Comparison of ENCODE assay signal across 1 cellular context in genomic region chr19:49071860-49072547, GRCh38.
TF ChIP-seq lines count a peak whose summit lies in the region.

No MANE protein-coding gene starts in this region.

TF ChIP-seq in H1, 55 proteins besides CTCF, POLR2A, EP300 and RAD21:
- TF ChIP-seq KDM1A (IDR thresholded peaks at IDR 0.05; ENCODE audit: borderline replicate concordance, low read length): peak; percentile 29; the same call in 1 of the 2 replicates
- no peak for TF ChIP-seq SRF (IDR thresholded peaks at IDR 0.05; ENCODE audit: low read depth, low read length)
- TF ChIP-seq JUND (IDR thresholded peaks at IDR 0.05; ENCODE audit: low read length): no peak
- no peak for TF ChIP-seq CHD2 (IDR thresholded peaks at IDR 0.05; ENCODE audit: low read length)
- TF ChIP-seq ASH2L (IDR thresholded peaks at IDR 0.05; ENCODE audit: low read length): no peak
- TF ChIP-seq SP2 (IDR thresholded peaks at IDR 0.05; ENCODE audit: low read length): no peak
- TF ChIP-seq MAX (IDR thresholded peaks at IDR 0.05): peak; percentile 97
- TF ChIP-seq SIRT6 (IDR thresholded peaks at IDR 0.05; ENCODE audit: low read length): no peak
- TF ChIP-seq NANOG (IDR thresholded peaks at IDR 0.05; ENCODE audit: insufficient read depth, low read depth, low read length, poor library complexity, severe bottlenecking): no peak
- 0 out of 2 replicates have a peak, but pooled peaks have one; percentile 17 for TF ChIP-seq PHF8 (conservative IDR thresholded peaks at IDR 0.05; ENCODE audit: low read depth, low read length)
- TF ChIP-seq RBBP5 (IDR thresholded peaks at IDR 0.05; ENCODE audit: borderline replicate concordance, low read depth, low read length): no peak
- TF ChIP-seq SUZ12 (IDR thresholded peaks at IDR 0.05; ENCODE audit: low read length): peak; percentile 41
- TF ChIP-seq SIN3A (conservative IDR thresholded peaks at IDR 0.05 in 1 of 2, IDR thresholded peaks at IDR 0.05 in 1 of 2; ENCODE audit: low read depth in 1 of 2, low read length in 2 of 2): no peak
- TF ChIP-seq KDM5A (IDR thresholded peaks at IDR 0.05; ENCODE audit: low read length): no peak
- no peak for TF ChIP-seq BRCA1 (IDR thresholded peaks at IDR 0.05; ENCODE audit: low read depth, low read length)
- TF ChIP-seq SP1 (IDR thresholded peaks at IDR 0.05; ENCODE audit: low read depth, low read length): 0 out of 2 replicates have a peak, but pooled peaks have one; percentile 28
- peak; percentile 72 for TF ChIP-seq KDM4A (IDR thresholded peaks at IDR 0.05; ENCODE audit: low read depth, low read length, severe bottlenecking)
- TF ChIP-seq SP4 (IDR thresholded peaks at IDR 0.05; ENCODE audit: low read length): 0 out of 2 replicates have a peak, but pooled peaks have one; percentile 66
- no peak for TF ChIP-seq CBX5 (IDR thresholded peaks at IDR 0.05; ENCODE audit: low read depth, low read length)
- no peak for TF ChIP-seq TAF7 (optimal IDR thresholded peaks at IDR 0.05; ENCODE audit: borderline replicate concordance, low read depth, low read length)
- TF ChIP-seq HDAC2 (IDR thresholded peaks at IDR 0.05; ENCODE audit: borderline replicate concordance in 1 of 2, low read depth in 2 of 2, low read length in 2 of 2): no peak
- no peak for TF ChIP-seq HDAC6 (IDR thresholded peaks at IDR 0.05; ENCODE audit: low read depth, low read length)
- TF ChIP-seq RNF2 (IDR thresholded peaks at IDR 0.05; ENCODE audit: borderline replicate concordance, low read depth, low read length, missing control alignments, poor library complexity, severe bottlenecking): peak; percentile 61
- peak; percentile 64; the same call in 1 of the 2 replicates for TF ChIP-seq EGR1 (IDR thresholded peaks at IDR 0.05; ENCODE audit: borderline replicate concordance, low read depth, low read length)
- no peak for TF ChIP-seq CTBP2 (IDR thresholded peaks at IDR 0.05; ENCODE audit: borderline replicate concordance, insufficient read depth, insufficient read length, low read length)
- no peak for TF ChIP-seq TCF12 (IDR thresholded peaks at IDR 0.05; ENCODE audit: low read depth, low read length)
- TF ChIP-seq CHD1 (IDR thresholded peaks at IDR 0.05; ENCODE audit: low read depth, low read length): no peak
- TF ChIP-seq E2F6 (IDR thresholded peaks at IDR 0.05): peak; percentile 96
